Comparison of ENCODE assay signal across 9 cellular contexts in genomic region chr4:86441175-86441960, GRCh38.
DNase-seq lines count a peak whose midpoint lies in the region; ATAC-seq and TF ChIP-seq lines count a peak whose summit lies in the region.
"Had no signal": no experiment of that assay in that cellular context is flagged by ENCODE, and none has a peak within 500 bp of the region (broad histone marks: within the 10 kb centered on the region; RNA-seq: fewer than 3 reads in every experiment).

No MANE protein-coding gene starts in this region.

- H4K5ac ChIP-seq in IMR-90 (ENCODE audit: low read depth, low read length): no peak overlapping the region

- intact Hi-C loops in IMR-90 (cut with micrococcal nuclease): no loop called here
- intact Hi-C loops in spleen (cut with DNase I; ENCODE audit: low total_unique reads): no loop called here
- intact Hi-C loops in colonic mucosa (cut with DNase I): no loop called here

- in situ Hi-C loops in IMR-90 (cut with MboI; ENCODE audit: low sequenced_read_pairs): no loop called here

- no peak overlapping the region for H3K56ac ChIP-seq in IMR-90 (ENCODE audit: extremely low read depth, insufficient read depth, low read length)

- no peak for TF ChIP-seq RAD21 in IMR-90 (IDR thresholded peaks at IDR 0.05; ENCODE audit: low read length)

- H3K9me3 ChIP-seq in BLaER1 treated with 17β-estradiol and CSF1 and Interleukin-3, amounts not matched to agents 10 nM and 100 nM (replicated peaks in 1 of 11): peaks cover 0 to 18% (median 9%) of the 10 kb centered on the region in 11 experiments; a peak in 12 of 22 replicates
- no peaks in the 10 kb centered on the region for H3K9me3 ChIP-seq in IMR-90 (ENCODE audit: control insufficient read depth, insufficient read depth, low read length)
- no peaks in the 10 kb centered on the region for H3K9me3 ChIP-seq in spleen
- H3K9me3 ChIP-seq in colonic mucosa: no peaks in the 10 kb centered on the region

- BruUV-seq in IMR-90 (replicated peaks; lab: Mats Ljungman, UMichigan): no TSS peak

- WGBS in IMR-90 (ENCODE audit: extremely low coverage in 2 of 2, insufficient read length in 1 of 2), 2 experiments: no CpG with 5 or more reads among the region's 3 CpGs
- WGBS in spleen, 5 donors: 50 to 80% (median 71%) methylated on average over 3 of the region's 3 CpGs

- POLR2A ChIA-PET in IMR-90 (lab: Charles Lee; ENCODE audit: unreplicated experiment): no interaction called here

- H3K27me3 ChIP-seq in BLaER1 treated with 17β-estradiol and CSF1 and Interleukin-3, amounts not matched to agents 10 nM and 100 nM: no peaks in the 10 kb centered on the region
- no peaks in the 10 kb centered on the region for H3K27me3 ChIP-seq in IMR-90 (ENCODE audit: control insufficient read depth, insufficient read depth, low read length)
- H3K27me3 ChIP-seq in spleen (replicated peaks in 1 of 7): no peaks in the 10 kb centered on the region
- no peaks in the 10 kb centered on the region for H3K27me3 ChIP-seq in colonic mucosa

- H3K4me1 Mint-ChIP-seq in type B pancreatic cell (ENCODE audit: unreplicated experiment): peaks cover 5% of the 10 kb centered on the region

- no peak overlapping the region for H3K4ac ChIP-seq in IMR-90 (ENCODE audit: low read depth, low read length)

- no peak overlapping the region for H3K14ac ChIP-seq in IMR-90 (replicated peaks; ENCODE audit: low read depth, low read length)

- no peaks in the 10 kb centered on the region for H3K36me3 ChIP-seq in BLaER1 treated with 17β-estradiol and CSF1 and Interleukin-3, amounts not matched to agents 10 nM and 100 nM
- H3K36me3 ChIP-seq in IMR-90 (ENCODE audit: control insufficient read depth, insufficient read depth, low read length): no peaks in the 10 kb centered on the region
- no peaks in the 10 kb centered on the region for H3K36me3 ChIP-seq in spleen
- no peaks in the 10 kb centered on the region for H3K36me3 ChIP-seq in colonic mucosa

- peak overlapping the region in 7 of 11 experiments; percentile 4 to 45 (median 21); a peak in 10 of 22 replicates for H3K4me2 ChIP-seq in BLaER1 treated with 17β-estradiol and CSF1 and Interleukin-3, amounts not matched to agents 10 nM and 100 nM
- 0 out of 2 replicates have a peak overlapping the region, but pooled peaks have one; percentile 4 for H3K4me2 ChIP-seq in IMR-90 (ENCODE audit: low read depth, low read length)

- no peaks in the 10 kb centered on the region for H4K20me1 ChIP-seq in BLaER1 treated with 17β-estradiol and CSF1 and Interleukin-3, amounts not matched to agents 10 nM and 100 nM
- no peaks in the 10 kb centered on the region for H4K20me1 ChIP-seq in IMR-90 (ENCODE audit: insufficient read depth, low read length)

- no peaks in the 10 kb centered on the region for H3K79me1 ChIP-seq in IMR-90 (ENCODE audit: low read depth in 1 of 2, low read length in 2 of 2)

- peaks cover 12 to 28% (median 19%) of the 10 kb centered on the region in 10 experiments for H3K4me1 ChIP-seq in BLaER1 treated with 17β-estradiol and CSF1 and Interleukin-3, amounts not matched to agents 10 nM and 100 nM
- H3K4me1 ChIP-seq in IMR-90 (ENCODE audit: control insufficient read depth, insufficient read depth, low read length) (peaks cover 2% of the 10 kb centered on the region; the same call in 1 of the 2 replicates), spleen (no peaks in the 10 kb centered on the region), colonic mucosa (no peaks in the 10 kb centered on the region)

- no peak overlapping the region for H2AK9ac ChIP-seq in IMR-90 (replicated peaks; ENCODE audit: low read depth, low read length, poor library complexity)

- H4K91ac ChIP-seq in IMR-90 (ENCODE audit: insufficient read depth, low read depth, low read length): no peak overlapping the region

- no peak overlapping the region for H2BK15ac ChIP-seq in IMR-90 (ENCODE audit: low read depth, low read length)

- H3K9ac ChIP-seq in BLaER1 treated with 17β-estradiol and CSF1 and Interleukin-3, amounts not matched to agents 10 nM and 100 nM: no peak overlapping the region
- no peak overlapping the region; the same call in 1 of the 2 replicates for H3K9ac ChIP-seq in IMR-90 (ENCODE audit: low read depth, low read length)
- H3K9ac ChIP-seq in colonic mucosa (ENCODE audit: low read depth in 2 of 2, low read length in 2 of 2): no peak overlapping the region

- H2AK5ac ChIP-seq in IMR-90 (ENCODE audit: low read depth, low read length): no peak overlapping the region

- H3K36me3 Mint-ChIP-seq in type B pancreatic cell: no peaks in the 10 kb centered on the region

- dilution Hi-C loops in IMR-90 (cut with HindIII; ENCODE audit: low sequenced_read_pairs, unreplicated experiment): no loop called here

- H3K9me1 ChIP-seq in IMR-90 (ENCODE audit: insufficient read depth, low read length): no peaks in the 10 kb centered on the region

- no peak overlapping the region for H3K4me3 Mint-ChIP-seq in type B pancreatic cell

- H2BK5ac ChIP-seq in IMR-90 (ENCODE audit: low read depth, low read length, poor library complexity, severe bottlenecking): no peak overlapping the region

- no peak overlapping the region for H2AFZ ChIP-seq in IMR-90 (replicated peaks; ENCODE audit: low read length, poor library complexity)

- no peak overlapping the region for H3K27ac ChIP-seq in BLaER1 treated with 17β-estradiol and CSF1 and Interleukin-3, amounts not matched to agents 10 nM and 100 nM
- H3K27ac ChIP-seq in IMR-90 (ENCODE audit: insufficient read depth, low read length) (no peak overlapping the region), spleen (no peak overlapping the region), colonic mucosa (no peak overlapping the region)

- no peak overlapping the region for H2BK120ac ChIP-seq in IMR-90 (ENCODE audit: low read depth, low read length)

- H3K18ac ChIP-seq in IMR-90 (ENCODE audit: low read depth, low read length): no peak overlapping the region; the same call in 1 of the 2 replicates

- peaks cover 5% of the 10 kb centered on the region for H3K9me3 Mint-ChIP-seq in type B pancreatic cell

- H2BK20ac ChIP-seq in IMR-90 (ENCODE audit: low read depth, low read length): no peak overlapping the region

- H3K23ac ChIP-seq in IMR-90 (ENCODE audit: low read depth, low read length): no peak overlapping the region

- DNase-seq in IMR-90 (peak; percentile 23), fibroblast of the aortic adventitia (ENCODE audit: low read depth) (peak; percentile 3), spleen (no peak), type B pancreatic cell (ENCODE audit: extremely low spot score, unreplicated experiment) (no peak), colonic mucosa (no peak)
- DNase-seq: stimulated activated CD4-positive, alpha-beta T cell treated with anti-CD3 and anti-CD28 coated beads, Interleukin-4, amount 100 ng/mL, for 4 hours had no signal

- H3K4me3 ChIP-seq in BLaER1 treated with 17β-estradiol and CSF1 and Interleukin-3, amounts not matched to agents 10 nM and 100 nM: no peak overlapping the region
- H3K4me3 ChIP-seq in IMR-90 (ENCODE audit: insufficient read depth, low read depth, low read length): no peak overlapping the region
- H3K4me3 ChIP-seq in fibroblast of the aortic adventitia (ENCODE audit: low read depth, low read length): no peak overlapping the region
- H3K4me3 ChIP-seq in spleen: no peak overlapping the region
- H3K4me3 ChIP-seq in colonic mucosa: no peak overlapping the region

- ATAC-seq in GM21619 (IDR thresholded peaks at IDR 0.05; ENCODE audit: unreplicated experiment) (peak; percentile 79), IMR-90 (ENCODE audit: low read depth) (no peak; the same call in 1 of the 2 replicates), GM18505 (IDR thresholded peaks at IDR 0.05; ENCODE audit: unreplicated experiment) (no peak)

- H4K8ac ChIP-seq in IMR-90 (ENCODE audit: low read depth in 2 of 2, low read length in 2 of 2): no peak overlapping the region

- no peaks in the 10 kb centered on the region for H3K27me3 Mint-ChIP-seq in type B pancreatic cell

- TF ChIP-seq POLR2A in IMR-90 (IDR thresholded peaks at IDR 0.05; ENCODE audit: low read depth, low read length) (no peak), GM18505 (IDR thresholded peaks at IDR 0.05; ENCODE audit: borderline replicate concordance, extremely low read depth, insufficient read depth, insufficient read length) (no peak), spleen (IDR thresholded peaks at IDR 0.05) (no peak)

- CTCF ChIA-PET in IMR-90 (lab: Yijun Ruan, JAX): no interaction called here

- TF ChIP-seq CTCF in IMR-90 (conservative IDR thresholded peaks at IDR 0.05; ENCODE audit: low read depth, low read length) (no peak), fibroblast of the aortic adventitia (IDR thresholded peaks at IDR 0.05; ENCODE audit: insufficient read depth, low read length) (no peak), spleen (IDR thresholded peaks at IDR 0.05 in 8 of 11, conservative IDR thresholded peaks at IDR 0.05 in 3 of 11) (no peak), type B pancreatic cell (conservative IDR thresholded peaks at IDR 0.05) (no peak), colonic mucosa (IDR thresholded peaks at IDR 0.05) (no peak)

- H3K27ac Mint-ChIP-seq in type B pancreatic cell: no peak overlapping the region

TF ChIP-seq in IMR-90, 13 proteins besides CTCF, POLR2A, EP300 and RAD21:
- TF ChIP-seq BHLHE40 (IDR thresholded peaks at IDR 0.05; ENCODE audit: low read depth, low read length): no peak
- peak; percentile 43 for TF ChIP-seq CEBPB (IDR thresholded peaks at IDR 0.05; ENCODE audit: low read depth, low read length)

Comparison
In these comparisons a context has a peak if more than half of its experiments do, and no peak if none do; other contexts are left out.
1. DNase-seq: peak in IMR-90 (single experiment) and fibroblast of the aortic adventitia (single experiment); none in spleen (single experiment), type B pancreatic cell (single experiment) and colonic mucosa (single experiment).